In genomic region chr10:56622335-56622973, GRCh38 we compare ENCODE assay signal across 8 cellular contexts.
DNase-seq lines count a peak whose midpoint lies in the region; ATAC-seq and TF ChIP-seq lines count a peak whose summit lies in the region.

No MANE protein-coding gene starts in this region.

- no peaks in the 10 kb centered on the region for H3K79me2 ChIP-seq in SU-DHL-6 (ENCODE audit: insufficient read depth, low read length)

- no peak overlapping the region for H3K9ac ChIP-seq in SU-DHL-6 (ENCODE audit: low read length)

- no peaks in the 10 kb centered on the region for H3K27me3 ChIP-seq in SU-DHL-6 (ENCODE audit: low read length)
- H3K27me3 ChIP-seq in upper lobe of right lung: no peaks in the 10 kb centered on the region
- no peaks in the 10 kb centered on the region for H3K27me3 ChIP-seq in suprapubic skin

- H3K4me3 ChIP-seq in SU-DHL-6 (ENCODE audit: insufficient read depth, low read length, poor library complexity, severe bottlenecking) (no peak overlapping the region), upper lobe of right lung (peak overlapping the region; percentile 29), suprapubic skin (no peak overlapping the region)

- H3K27ac ChIP-seq in SU-DHL-6 (ENCODE audit: low read depth, low read length) (no peak overlapping the region), upper lobe of right lung (peak overlapping the region; percentile 43), suprapubic skin (no peak overlapping the region)

- H2AFZ ChIP-seq in SU-DHL-6 (ENCODE audit: low read depth, low read length, severe bottlenecking): no peak overlapping the region

- no peaks in the 10 kb centered on the region for H3K36me3 ChIP-seq in SU-DHL-6 (ENCODE audit: low read length)
- H3K36me3 ChIP-seq in upper lobe of right lung: no peaks in the 10 kb centered on the region
- no peaks in the 10 kb centered on the region for H3K36me3 ChIP-seq in suprapubic skin

- no peaks in the 10 kb centered on the region for H3K36me3 Mint-ChIP-seq in WTC11

- H3K9me3 Mint-ChIP-seq in WTC11: peaks cover 3% of the 10 kb centered on the region; the same call in 1 of the 2 replicates

- TF ChIP-seq EP300 in suprapubic skin (IDR thresholded peaks at IDR 0.05): no peak

- no peak for TF ChIP-seq CTCF in SU-DHL-6 (IDR thresholded peaks at IDR 0.05; ENCODE audit: insufficient read depth, low read length, poor library complexity, severe bottlenecking)
- no peak for TF ChIP-seq CTCF in upper lobe of right lung (IDR thresholded peaks at IDR 0.05)
- no peak for TF ChIP-seq CTCF in suprapubic skin (IDR thresholded peaks at IDR 0.05)
- no peak for TF ChIP-seq CTCF in WTC11 (IDR thresholded peaks at IDR 0.05)

- H3K4me3 Mint-ChIP-seq in WTC11: no peak overlapping the region

- POLR2A ChIA-PET in WTC11 (lab: Charles Lee): no interaction called here

- H4K20me1 ChIP-seq in SU-DHL-6 (ENCODE audit: low read depth, low read length): no peaks in the 10 kb centered on the region

- 78% methylated on average over 2 of the region's 2 CpGs for WGBS in suprapubic skin

- H3K9me2 ChIP-seq in SU-DHL-6 (replicated peaks; ENCODE audit: insufficient read depth, low read length): no peaks in the 10 kb centered on the region

- no peaks in the 10 kb centered on the region for H3F3A ChIP-seq in SU-DHL-6 (ENCODE audit: insufficient read depth)

- ATAC-seq in GM19043 (IDR thresholded peaks at IDR 0.05; ENCODE audit: low read depth, unreplicated experiment): peak; percentile 68
- ATAC-seq in HG03139 (IDR thresholded peaks at IDR 0.05; ENCODE audit: unreplicated experiment): peak; percentile 69
- ATAC-seq in upper lobe of right lung: peak; percentile 51
- no peak for ATAC-seq in WTC11

- no peak for TF ChIP-seq POLR2A in suprapubic skin (IDR thresholded peaks at IDR 0.05)

- DNase-seq in CD1c-positive myeloid dendritic cell (ENCODE audit: extremely low spot score) (peak; percentile 2), upper lobe of right lung (no peak), NCI-H1048 (lab: John Stamatoyannopoulos, UW) (no peak), suprapubic skin (ENCODE audit: low spot score in 2 of 2) (no peak), WTC11 (ENCODE audit: low spot score) (no peak)

- no peaks in the 10 kb centered on the region for H3K9me3 ChIP-seq in SU-DHL-6 (ENCODE audit: insufficient read depth, low read length)
- no peaks in the 10 kb centered on the region for H3K9me3 ChIP-seq in upper lobe of right lung
- H3K9me3 ChIP-seq in suprapubic skin: no peaks in the 10 kb centered on the region

- H3K4me2 ChIP-seq in SU-DHL-6 (ENCODE audit: low read depth, low read length, poor library complexity, severe bottlenecking): peak overlapping the region; percentile 51

- no peaks in the 10 kb centered on the region for H3K4me1 Mint-ChIP-seq in WTC11

- H3K4me1 ChIP-seq in upper lobe of right lung (no peaks in the 10 kb centered on the region), suprapubic skin (no peaks in the 10 kb centered on the region)

- no peaks in the 10 kb centered on the region for H3K27me3 Mint-ChIP-seq in WTC11 (ENCODE audit: low read depth)

- intact Hi-C loops in upper lobe of right lung (cut with DNase I): no loop called here

- no peak overlapping the region for H3K27ac Mint-ChIP-seq in WTC11

- CTCF ChIA-PET in WTC11 (lab: Charles Lee): no interaction called here

TF ChIP-seq in WTC11, 78 proteins besides CTCF, POLR2A, EP300 and RAD21:
- TF ChIP-seq ZNF263 (CRISPR knock-in tag; IDR thresholded peaks at IDR 0.05; ENCODE audit: low read depth): no peak
- TF ChIP-seq HMGA2 (CRISPR knock-in tag; IDR thresholded peaks at IDR 0.05): no peak
- TF ChIP-seq FOXJ3 (CRISPR knock-in tag; IDR thresholded peaks at IDR 0.05; ENCODE audit: borderline replicate concordance): no peak
